Comparison of ENCODE assay signal across 8 cellular contexts in the genomic region with DNA sequence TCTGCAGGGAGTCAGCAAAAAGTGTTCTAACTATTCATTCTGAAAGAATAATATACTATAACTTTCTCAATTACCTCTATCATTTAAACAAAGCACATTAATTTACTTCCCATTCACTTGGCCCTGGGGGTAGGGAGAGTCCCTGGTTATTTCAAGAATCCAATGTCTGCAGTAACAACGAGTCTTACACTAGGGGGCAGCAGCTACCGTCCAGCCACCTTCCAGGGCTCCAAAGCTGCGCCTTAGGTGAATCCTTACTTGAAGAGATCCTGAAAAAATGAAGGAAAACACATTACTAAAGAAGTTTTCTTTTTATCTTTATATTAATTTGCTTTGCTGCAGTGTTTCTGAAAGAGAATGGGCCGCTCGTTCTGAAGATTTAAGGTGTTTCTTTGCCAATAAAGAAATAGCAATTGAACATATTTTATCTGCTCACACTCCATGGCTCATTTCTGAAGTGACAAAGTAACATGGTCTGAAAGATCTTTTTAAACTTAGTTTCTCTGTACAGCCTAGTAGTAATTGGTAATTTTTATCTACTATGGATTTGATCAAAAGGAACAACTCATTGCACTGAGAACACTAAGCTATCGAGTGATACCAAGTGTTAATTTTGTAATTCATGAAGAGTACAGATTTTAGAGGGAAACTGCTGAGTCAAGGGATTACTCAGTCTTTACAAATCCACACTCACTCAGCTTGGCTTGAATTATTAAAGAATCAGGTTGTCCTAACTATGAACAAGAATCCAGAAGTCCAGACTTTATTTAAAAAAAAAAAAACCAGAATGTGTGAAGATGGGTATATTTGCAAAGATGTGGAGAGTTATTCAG. TPM values are rescaled to one million over a fixed set of nuclear protein-coding genes. Genes with fewer than 3 reads are reported as not detected.
DNase-seq lines count a peak whose midpoint lies in the region; ATAC-seq and TF ChIP-seq lines count a peak whose summit lies in the region.

No MANE protein-coding gene starts in this region.

- no peaks in the 10 kb centered on the region for H4K20me1 ChIP-seq in SU-DHL-6 (ENCODE audit: low read depth, low read length)

- H3F3A ChIP-seq in SU-DHL-6 (ENCODE audit: insufficient read depth), result no peaks in the 10 kb centered on the region

- intact Hi-C loops in cardiac septum (cut with DNase I), result loop anchor here (5.0 kb wide), 1 partner anchor 555 kb away; no protein-coding TSS in a partner anchor

- no peaks in the 10 kb centered on the region for H3K9me2 ChIP-seq in SU-DHL-6 (replicated peaks; ENCODE audit: insufficient read depth, low read length)

- H2AFZ ChIP-seq in SU-DHL-6 (ENCODE audit: low read depth, low read length, severe bottlenecking), result no peak overlapping the region

- H3K4me2 ChIP-seq in SU-DHL-6 (ENCODE audit: low read depth, low read length, poor library complexity, severe bottlenecking), result no peak overlapping the region

- peak; percentile 80 for DNase-seq in DMS114 treated with DMSO at 0.1 percent for 48 hours (lab: John Stamatoyannopoulos, UW; ENCODE audit: unreplicated experiment)
- DNase-seq in H4 (ENCODE audit: low spot score), result peak; percentile 76
- peak; percentile 73 for DNase-seq in NAMALWA (ENCODE audit: low spot score)
- peak; percentile 18 for DNase-seq in activated naive CD8-positive, alpha-beta T cell treated with anti-CD3 and anti-CD28 coated beads, Interleukin-2, amount 50 U/mL, for 16 hours (ENCODE audit: low read depth, low spot score)
- peak; percentile 84 for DNase-seq in cardiac septum (ENCODE audit: low spot score)
- DNase-seq in renal cortical epithelial cell (ENCODE audit: low read depth), result peak; percentile 74

- ATAC-seq in GM21737 (IDR thresholded peaks at IDR 0.05; ENCODE audit: unreplicated experiment), result no peak

- no peaks in the 10 kb centered on the region for H3K9me3 ChIP-seq in SU-DHL-6 (ENCODE audit: insufficient read depth, low read length)

- no peak overlapping the region for H3K27ac ChIP-seq in SU-DHL-6 (ENCODE audit: low read depth, low read length)

- H3K27me3 ChIP-seq in SU-DHL-6 (ENCODE audit: low read length), result no peaks in the 10 kb centered on the region

- no peaks in the 10 kb centered on the region for H3K36me3 ChIP-seq in SU-DHL-6 (ENCODE audit: low read length)

- H3K4me3 ChIP-seq in SU-DHL-6 (ENCODE audit: insufficient read depth, low read length, poor library complexity, severe bottlenecking), result no peak overlapping the region

- H3K9ac ChIP-seq in SU-DHL-6 (ENCODE audit: low read length), result no peak overlapping the region

- no peaks in the 10 kb centered on the region for H3K79me2 ChIP-seq in SU-DHL-6 (ENCODE audit: insufficient read depth, low read length)

- peak; percentile 88 for TF ChIP-seq CTCF in SU-DHL-6 (IDR thresholded peaks at IDR 0.05; ENCODE audit: insufficient read depth, low read length, poor library complexity, severe bottlenecking)

RNA-seq across cellular contexts. Expression of gene BHLHE41, which starts 27.6 kb away (rescaled TPM):
- 8.1 and 9.6 TPM in 2 replicates for total RNA-seq in H4 (2014; rRNA removed; shearing (Covaris generic))
- total RNA-seq in cardiac septum (33.3 TPM), renal cortical epithelial cell (6.1 and 16.0 TPM in 2 replicates)

Comparison
In these comparisons a context has a peak if more than half of its experiments do, and no peak if none do; other contexts are left out.
1. DNase-seq: peak in every context shown above with its lines; median percentile 84 in cardiac septum; 80 in DMS114 treated with DMSO at 0.1 percent for 48 hours; 76 in H4; 74 in renal cortical epithelial cell; 73 in NAMALWA; 18 in activated naive CD8-positive, alpha-beta T cell treated with anti-CD3 and anti-CD28 coated beads, Interleukin-2, amount 50 U/mL, for 16 hours.